Comparison of ENCODE assay signal across 21 cellular contexts in genomic region chr10:78875932-78876331, GRCh38.
"Had no signal": no experiment of that assay in that cellular context is flagged by ENCODE, and none has a peak within 500 bp of the region (broad histone marks: within the 10 kb centered on the region; RNA-seq: fewer than 3 reads in every experiment).

No MANE protein-coding gene starts in this region.

- DNase-seq: activated CD4-positive, alpha-beta T cell treated with anti-CD3 and anti-CD28 coated beads for 4 hours; activated CD4-positive, alpha-beta T cell treated with anti-CD3 and anti-CD28 coated beads, Interleukin-2, amount 50 U/mL, for 4 hours; activated naive CD4-positive, alpha-beta T cell; activated T-cell treated with anti-CD3 and anti-CD28 coated beads, Interleukin-2, amount 50 U/mL, for 48 hours; anterior cingulate cortex; cortex of kidney; foreskin melanocyte; left ventricle myocardium inferior; mammary epithelial cell; naive thymus-derived CD4-positive, alpha-beta T cell; occipital lobe; right lobe of liver; stimulated activated CD4-positive, alpha-beta T cell treated with anti-CD3 and anti-CD28 coated beads, Interleukin-2, amount 100 ng/mL, for 48 hours; stimulated activated naive CD8-positive, alpha-beta T cell treated with anti-CD3 and anti-CD28 coated beads, Interleukin-15, Interleukin-2, amounts not matched to agents 100 U/mL and 50 U/mL, for 24 hours; trophoblast cell; uterus had no signal

- H3K36me3 Mint-ChIP-seq: mesothelial cell of epicardium, neural progenitor cell had no signal

- H3K4me3 Mint-ChIP-seq: mesothelial cell of epicardium, neural progenitor cell had no signal

- H3K27ac Mint-ChIP-seq: activated naive CD4-positive, alpha-beta T cell treated with anti-CD3 and anti-CD28 coated beads, Interleukin-2, amount 50 U/mL, for 72 hours; activated T-helper 2 cell treated with anti-CD3 and anti-CD28 coated beads, Interferon-gamma antibody, Interleukin-2, Interleukin-4, amounts not matched to agents 10 μg/mL and 5 μg/mL and 100 μg/mL, durations not matched to agents 14 hours and 24 hours and 36 hours; mesothelial cell of epicardium; neural progenitor cell had no signal

- ATAC-seq: activated naive CD4-positive, alpha-beta T cell treated with anti-CD3 and anti-CD28 coated beads, Interleukin-2, amount 50 U/mL, for 72 hours; esophagus mucosa; naive thymus-derived CD4-positive, alpha-beta T cell; right lobe of liver; stimulated activated naive CD8-positive, alpha-beta T cell treated with anti-CD3 and anti-CD28 coated beads, Interleukin-15, Interleukin-2, amounts not matched to agents 100 U/mL and 50 U/mL, for 24 hours had no signal
